In genomic region chr11:123047947-123048293, GRCh38 we compare ENCODE assay signal across 26 cellular contexts.
"Had no signal": no experiment of that assay in that cellular context is flagged by ENCODE, and none has a peak within 500 bp of the region (broad histone marks: within the 10 kb centered on the region; RNA-seq: fewer than 3 reads in every experiment).

No MANE protein-coding gene starts in this region.

- H3K4me3 Mint-ChIP-seq: stimulated activated effector memory CD8-positive, alpha-beta T cell treated with anti-CD3 and anti-CD28 coated beads, Interleukin-12 subunit alpha, Interleukin-12 subunit beta, amount 100 ng/mL, for 72 hours; stimulated activated memory B cell treated with anti-CD40 and anti-IgM and Interleukin-4, amounts not matched to agents 10 μg/mL and 1 μg/mL and 100 μg/mL, for 72 hours; stimulated activated naive B cell treated with anti-CD40 and anti-IgM and Interleukin-4, amounts not matched to agents 10 μg/mL and 1 μg/mL and 100 μg/mL, for 72 hours; stimulated activated naive CD8-positive, alpha-beta T cell treated with anti-CD3 and anti-CD28 coated beads, Interleukin-15, amount 100 ng/mL, for 72 hours; stimulated activated naive CD8-positive, alpha-beta T cell treated with anti-CD3 and anti-CD28 coated beads, Interleukin-15, Interleukin-2, amounts not matched to agents 100 ng/mL and 50 ng/mL, for 24 hours had no signal

- H3K9me3 ChIP-seq: stomach, suprapubic skin, testis, thoracic aorta, thyroid gland, tibial artery, tibial nerve, transverse colon, upper lobe of left lung, upper lobe of right lung, uterus, vagina had no signal

- H3K4me3 ChIP-seq: stomach, suprapubic skin, testis, thoracic aorta, thyroid gland, tibial artery, tibial nerve, transverse colon, upper lobe of left lung, upper lobe of right lung, uterus, vagina had no signal

- H3K36me3 ChIP-seq: suprapubic skin, thoracic aorta, thyroid gland, uterus had no signal

- ATAC-seq: stimulated activated effector memory CD8-positive, alpha-beta T cell treated with anti-CD3 and anti-CD28 coated beads, Interleukin-12 subunit alpha, Interleukin-12 subunit beta, amount 100 ng/mL, for 72 hours; stimulated activated memory B cell treated with anti-CD40 and anti-IgM and Interleukin-4, amounts not matched to agents 10 μg/mL and 1 μg/mL and 100 μg/mL, for 72 hours; stimulated activated naive B cell treated with anti-CD40 and anti-IgM and Interleukin-4, amounts not matched to agents 10 μg/mL and 1 μg/mL and 100 μg/mL, for 72 hours; stimulated activated naive CD8-positive, alpha-beta T cell treated with anti-CD3 and anti-CD28 coated beads, Interleukin-15, amount 100 ng/mL, for 72 hours; stimulated activated naive CD8-positive, alpha-beta T cell treated with anti-CD3 and anti-CD28 coated beads, Interleukin-15, Interleukin-2, amounts not matched to agents 100 U/mL and 50 U/mL, for 24 hours; upper lobe of right lung had no signal

- DNase-seq: stimulated activated CD4-positive, alpha-beta T cell treated with anti-CD3 and anti-CD28 coated beads, Interleukin-2, amount 100 ng/mL, for 48 hours; stimulated activated CD4-positive, alpha-beta T cell treated with anti-CD3 and anti-CD28 coated beads, Interleukin-4, amount 100 ng/mL, for 1 hour; stimulated activated CD4-positive, alpha-beta T cell treated with anti-CD3 and anti-CD28 coated beads, Interleukin-4, amount 100 ng/mL, for 24 hours; stimulated activated CD4-positive, alpha-beta T cell treated with anti-CD3 and anti-CD28 coated beads, Interleukin-4, amount 100 ng/mL, for 4 hours; stimulated activated CD8-positive, alpha-beta memory T cell treated with anti-CD3 and anti-CD28 coated beads, Interleukin-4, amount 100 ng/mL, for 48 hours; stimulated activated naive B cell treated with anti-CD40 and anti-IgM and Interleukin-4, amounts not matched to agents 10 μg/mL and 1 μg/mL and 100 μg/mL, for 72 hours; stimulated activated naive CD4-positive, alpha-beta T cell; stimulated activated naive CD4-positive, alpha-beta T cell treated with Interleukin-2 at 50 U/mL for 16 hours; stimulated activated naive CD8-positive, alpha-beta T cell treated with anti-CD3 and anti-CD28 coated beads, Interleukin-15, amount 100 ng/mL, for 72 hours; stimulated activated naive CD8-positive, alpha-beta T cell treated with anti-CD3 and anti-CD28 coated beads, Interleukin-15, Interleukin-2, amounts not matched to agents 100 U/mL and 50 U/mL, for 24 hours; stomach; substantia nigra; testis; thyroid gland; tibial artery; transverse colon; upper lobe of left lung; upper lobe of right lung; uterus had no signal

- H3K4me1 Mint-ChIP-seq: stimulated activated effector memory CD8-positive, alpha-beta T cell treated with anti-CD3 and anti-CD28 coated beads, Interleukin-12 subunit alpha, Interleukin-12 subunit beta, amount 100 ng/mL, for 72 hours; stimulated activated memory B cell treated with anti-CD40 and anti-IgM and Interleukin-4, amounts not matched to agents 10 μg/mL and 1 μg/mL and 100 μg/mL, for 72 hours; stimulated activated naive CD8-positive, alpha-beta T cell treated with anti-CD3 and anti-CD28 coated beads, Interleukin-15, amount 100 ng/mL, for 72 hours had no signal

- H3K4me1 ChIP-seq: stomach, thyroid gland, tibial artery, tibial nerve, transverse colon, upper lobe of left lung, upper lobe of right lung, uterus, vagina had no signal

- H3K27ac ChIP-seq: stomach, testis, thoracic aorta, thyroid gland, tibial artery, tibial nerve, transverse colon, upper lobe of left lung, upper lobe of right lung, uterus, vagina had no signal

- H3K27ac Mint-ChIP-seq: stimulated activated effector memory CD8-positive, alpha-beta T cell treated with anti-CD3 and anti-CD28 coated beads, Interleukin-12 subunit alpha, Interleukin-12 subunit beta, amount 100 ng/mL, for 72 hours; stimulated activated memory B cell treated with anti-CD40 and anti-IgM and Interleukin-4, amounts not matched to agents 10 μg/mL and 1 μg/mL and 100 μg/mL, for 72 hours; stimulated activated naive B cell treated with anti-CD40 and anti-IgM and Interleukin-4, amounts not matched to agents 10 μg/mL and 1 μg/mL and 100 μg/mL, for 72 hours; stimulated activated naive CD8-positive, alpha-beta T cell treated with anti-CD3 and anti-CD28 coated beads, Interleukin-15, amount 100 ng/mL, for 72 hours; stimulated activated naive CD8-positive, alpha-beta T cell treated with anti-CD3 and anti-CD28 coated beads, Interleukin-15, Interleukin-2, amounts not matched to agents 100 ng/mL and 50 ng/mL, for 24 hours had no signal

- H3K27me3 ChIP-seq: stomach, suprapubic skin, testis, thyroid gland, tibial artery, tibial nerve, transverse colon, upper lobe of left lung, upper lobe of right lung, uterus, vagina had no signal

- H3K27me3 Mint-ChIP-seq: stimulated activated memory B cell treated with anti-CD40 and anti-IgM and Interleukin-4, amounts not matched to agents 10 μg/mL and 1 μg/mL and 100 μg/mL, for 72 hours; stimulated activated naive B cell treated with anti-CD40 and anti-IgM and Interleukin-4, amounts not matched to agents 10 μg/mL and 1 μg/mL and 100 μg/mL, for 72 hours; stimulated activated naive CD8-positive, alpha-beta T cell treated with anti-CD3 and anti-CD28 coated beads, Interleukin-15, amount 100 ng/mL, for 72 hours; stimulated activated naive CD8-positive, alpha-beta T cell treated with anti-CD3 and anti-CD28 coated beads, Interleukin-15, Interleukin-2, amounts not matched to agents 100 ng/mL and 50 ng/mL, for 24 hours had no signal

- H3K9me3 Mint-ChIP-seq: stimulated activated effector memory CD8-positive, alpha-beta T cell treated with anti-CD3 and anti-CD28 coated beads, Interleukin-12 subunit alpha, Interleukin-12 subunit beta, amount 100 ng/mL, for 72 hours; stimulated activated memory B cell treated with anti-CD40 and anti-IgM and Interleukin-4, amounts not matched to agents 10 μg/mL and 1 μg/mL and 100 μg/mL, for 72 hours; stimulated activated naive B cell treated with anti-CD40 and anti-IgM and Interleukin-4, amounts not matched to agents 10 μg/mL and 1 μg/mL and 100 μg/mL, for 72 hours; stimulated activated naive CD8-positive, alpha-beta T cell treated with anti-CD3 and anti-CD28 coated beads, Interleukin-15, amount 100 ng/mL, for 72 hours; stimulated activated naive CD8-positive, alpha-beta T cell treated with anti-CD3 and anti-CD28 coated beads, Interleukin-15, Interleukin-2, amounts not matched to agents 100 ng/mL and 50 ng/mL, for 24 hours had no signal
